8 cellular contexts compared by ENCODE assay signal in genomic region chr3:49703443-49703927, GRCh38. TPM values are rescaled to one million over a fixed set of nuclear protein-coding genes. Genes with fewer than 3 reads are reported as not detected.
DNase-seq lines count a peak whose midpoint lies in the region; ATAC-seq and TF ChIP-seq lines count a peak whose summit lies in the region.

No MANE protein-coding gene starts in this region.

- no peaks in the 10 kb centered on the region for H3K9me3 ChIP-seq in PC-9 (ENCODE audit: insufficient read depth, low read depth)

- H2AFZ ChIP-seq in PC-9 = no peak overlapping the region

- CTCF ChIA-PET in PC-9 (lab: Charles Lee) = interaction anchor here (0.6 kb wide), 1 partner anchor 304 kb away, joined by 6 read pairs; no protein-coding TSS in a partner anchor

- H3K27ac Mint-ChIP-seq in activated T-cell treated with anti-CD3 and anti-CD28 coated beads, Interleukin-2, amount 50 U/mL, for 72 hours = no peak overlapping the region

- H3K9me2 ChIP-seq in PC-9 (ENCODE audit: insufficient read depth) = no peaks in the 10 kb centered on the region

- TF ChIP-seq CTCF in PC-9 (conservative IDR thresholded peaks at IDR 0.05) (peak; percentile 75), fibroblast of pulmonary artery (IDR thresholded peaks at IDR 0.05; ENCODE audit: low read length, missing control alignments) (peak; percentile 91), omental fat pad (IDR thresholded peaks at IDR 0.05) (no peak)

- H3K4me1 ChIP-seq in PC-9 (replicated peaks; ENCODE audit: insufficient read depth) = no peaks in the 10 kb centered on the region

- no peaks in the 10 kb centered on the region for H3K27me3 Mint-ChIP-seq in activated T-cell treated with anti-CD3 and anti-CD28 coated beads, Interleukin-2, amount 50 U/mL, for 72 hours (ENCODE audit: low read depth)

- H3F3A ChIP-seq in PC-9 (ENCODE audit: insufficient read depth, low read depth) = no peaks in the 10 kb centered on the region

- no peak overlapping the region for H3K27ac ChIP-seq in PC-9

- DNase-seq in activated gamma-delta T cell treated with Interleukin-2 at 50 U/mL for 16 hours = peak; percentile 53
- DNase-seq in activated gamma-delta T cell (lab: John Stamatoyannopoulos, UW) = no peak
- peak in 1 of 2 experiments; percentile 77 for DNase-seq in PC-9
- peak; percentile 69 to 72 for DNase-seq in activated T-cell treated with anti-CD3 and anti-CD28 coated beads, Interleukin-2, amount 50 U/mL, for 72 hours
- peak; percentile 74 for DNase-seq in fibroblast of pulmonary artery (ENCODE audit: low read depth)
- DNase-seq in omental fat pad (ENCODE audit: low spot score) = no peak

- no peak overlapping the region for H3K4me3 ChIP-seq in PC-9
- no peak overlapping the region for H3K4me3 ChIP-seq in fibroblast of pulmonary artery (replicated peaks; ENCODE audit: low read depth, low read length)

- no peak overlapping the region for H3K4me3 Mint-ChIP-seq in activated T-cell treated with anti-CD3 and anti-CD28 coated beads, Interleukin-2, amount 50 U/mL, for 72 hours

- H3K79me2 ChIP-seq in PC-9 (ENCODE audit: low read depth) = no peaks in the 10 kb centered on the region

- peak; percentile 54 for ATAC-seq in HG03442 (IDR thresholded peaks at IDR 0.05; ENCODE audit: unreplicated experiment)
- ATAC-seq in activated T-cell treated with anti-CD3 and anti-CD28 coated beads, Interleukin-2, amount 50 U/mL, for 72 hours (replicated peaks in 1 of 2) = peak; percentile 91 to 93
- peak; percentile 59 for ATAC-seq in omental fat pad (ENCODE audit: low FRiP score)
- ATAC-seq in GM19467 (IDR thresholded peaks at IDR 0.05; ENCODE audit: unreplicated experiment) = no peak

- H3K27me3 ChIP-seq in PC-9 (ENCODE audit: insufficient read depth, low read depth) = no peaks in the 10 kb centered on the region

- no peaks in the 10 kb centered on the region for H3K4me1 Mint-ChIP-seq in activated T-cell treated with anti-CD3 and anti-CD28 coated beads, Interleukin-2, amount 50 U/mL, for 72 hours (ENCODE audit: low read depth)

- peaks cover 0 to under 1% of the 10 kb centered on the region in 2 donors for H3K36me3 Mint-ChIP-seq in activated T-cell treated with anti-CD3 and anti-CD28 coated beads, Interleukin-2, amount 50 U/mL, for 72 hours (ENCODE audit: insufficient read depth in 2 of 2)

- H3K9me3 Mint-ChIP-seq in activated T-cell treated with anti-CD3 and anti-CD28 coated beads, Interleukin-2, amount 50 U/mL, for 72 hours = no peaks in the 10 kb centered on the region

- no peaks in the 10 kb centered on the region for H4K20me1 ChIP-seq in PC-9 (ENCODE audit: insufficient read depth)

- intact Hi-C loops in PC-9 (cut with micrococcal nuclease; ENCODE audit: unreplicated experiment) = loop anchor here (1.0 to 10.0 kb wide), 3 partner anchors 136 to 481 kb away; no protein-coding TSS in a partner anchor

- POLR2A ChIA-PET in PC-9 (lab: Charles Lee; ENCODE audit: unreplicated experiment) = no interaction called here

- no TSS peak for BruUV-seq in PC-9 (replicated peaks; lab: Mats Ljungman, UMichigan)

- H3K4me2 ChIP-seq in PC-9 = no peak overlapping the region

- H3K36me3 ChIP-seq in PC-9 (ENCODE audit: low read depth) = no peaks in the 10 kb centered on the region

RNA-seq across cellular contexts. Expression of gene RNF123, which starts 14.1 kb away (rescaled TPM):
- total RNA-seq in PC-9 (2021) (46.7 and 48.6 TPM in 2 replicates), omental fat pad (10 to 100 TPM; 22.2 to 28.7 (median 26.7) TPM)
- 10 to 100 TPM; 35.1 to 35.2 TPM for total RNA-seq in activated T-cell treated with anti-CD3 and anti-CD28 coated beads, Interleukin-2, amount 50 U/mL, for 72 hours

RNA-seq across cellular contexts. Expression of gene MST1, which starts 14.2 kb away (rescaled TPM):
- total RNA-seq in PC-9 (2021) (10.4 and 16.8 TPM in 2 replicates), omental fat pad (10 to 100 TPM in 3 of 4 donors, 1 to 10 TPM in 1; 3.5 to 94.1 (median 25.0) TPM)
- total RNA-seq in activated T-cell treated with anti-CD3 and anti-CD28 coated beads, Interleukin-2, amount 50 U/mL, for 72 hours = 10 to 100 TPM; 27.9 to 29.8 TPM

RNA-seq across cellular contexts. Expression of gene AMIGO3, which starts 16.0 kb away (rescaled TPM):
- total RNA-seq in PC-9 (2021) (1.0 TPM in 1 of 2 replicates, not detected in the other), omental fat pad (1 to 10 TPM in 3 of 4 donors, under 1 TPM in 1; 0.82 to 2.9 (median 2.3) TPM)
- total RNA-seq in activated T-cell treated with anti-CD3 and anti-CD28 coated beads, Interleukin-2, amount 50 U/mL, for 72 hours = under 1 TPM; 0.19 to 0.72 TPM

RNA-seq across cellular contexts. Expression of gene GMPPB, which starts 20.3 kb away (rescaled TPM):
- total RNA-seq in PC-9 (2021) = 20.4 and 24.2 TPM in 2 replicates
- total RNA-seq in activated T-cell treated with anti-CD3 and anti-CD28 coated beads, Interleukin-2, amount 50 U/mL, for 72 hours = 10 to 100 TPM; 22.3 to 33.4 TPM
- 10 to 100 TPM; 15.6 to 31.7 (median 27.3) TPM for total RNA-seq in omental fat pad

RNA-seq across cellular contexts. Expression of gene APEH, which starts 29.3 kb away (rescaled TPM):
- total RNA-seq in PC-9 (2021) (131 TPM in 2 replicates), omental fat pad (10 to 100 TPM; 46.7 to 60.8 (median 55.0) TPM)
- total RNA-seq in activated T-cell treated with anti-CD3 and anti-CD28 coated beads, Interleukin-2, amount 50 U/mL, for 72 hours = 100 to 1,000 TPM in 1 of 2 donors, 10 to 100 TPM in 1; 82.7 to 108 TPM

Comparison
In these comparisons a context has a peak if more than half of its experiments do, and no peak if none do; other contexts are left out.
1. DNase-seq: peak in activated gamma-delta T cell treated with Interleukin-2 at 50 U/mL for 16 hours (single experiment), activated T-cell treated with anti-CD3 and anti-CD28 coated beads, Interleukin-2, amount 50 U/mL, for 72 hours (2 of 2) and fibroblast of pulmonary artery (single experiment); none in activated gamma-delta T cell (single experiment) and omental fat pad (single experiment).
2. CTCF ChIP-seq: peak in PC-9 (single experiment) and fibroblast of pulmonary artery (single experiment); none in omental fat pad (0 of 3).